In the genomic region with DNA sequence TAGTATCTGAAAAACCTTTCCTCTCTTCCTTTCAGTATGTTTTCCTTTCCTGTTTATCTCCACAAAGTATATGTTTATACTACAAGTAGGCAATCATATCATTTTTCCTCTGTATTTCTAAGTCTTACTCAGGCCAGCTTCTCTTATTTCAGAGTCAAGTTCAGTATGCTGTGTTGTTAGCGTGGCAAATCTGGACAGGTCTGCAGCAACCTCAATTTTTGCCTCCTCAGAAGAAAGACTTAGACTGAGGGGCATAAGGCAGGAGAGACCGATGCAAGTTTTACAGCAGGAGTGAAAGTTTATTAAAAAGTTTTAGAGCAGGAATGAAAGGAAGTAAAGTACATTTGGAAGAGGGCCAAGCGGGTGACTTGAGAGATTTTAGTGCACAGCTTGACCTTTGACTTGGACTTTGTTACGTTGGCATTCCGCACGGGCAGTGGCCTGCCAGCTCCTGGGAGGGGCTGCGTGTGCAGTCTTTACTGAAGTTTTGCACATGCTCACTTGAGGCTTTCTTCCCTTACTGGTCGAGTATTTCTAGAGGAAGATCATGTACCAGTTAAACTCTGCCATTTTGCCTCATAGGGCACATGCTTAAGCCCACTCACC, we compare ENCODE assay signal across 17 cellular contexts.
A peak's percentile ranks its signal among the peaks of the same experiment; 100 is the strongest.
DNase-seq lines count a peak whose midpoint lies in the region; ATAC-seq and TF ChIP-seq lines count a peak whose summit lies in the region.
"Had no signal": no experiment of that assay in that cellular context is flagged by ENCODE, and none has a peak within 500 bp of the region (broad histone marks: within the 10 kb centered on the region; RNA-seq: fewer than 3 reads in every experiment).

No MANE protein-coding gene starts in this region.

- no peak for TF ChIP-seq CTCF in esophagus muscularis mucosa (IDR thresholded peaks at IDR 0.05)
- TF ChIP-seq CTCF in right lobe of liver (IDR thresholded peaks at IDR 0.05): no peak
- no peak for TF ChIP-seq CTCF in transverse colon (IDR thresholded peaks at IDR 0.05)

- intact Hi-C loops in esophagus muscularis mucosa (cut with DNase I): no loop called here
- intact Hi-C loops in right lobe of liver (cut with DNase I): no loop called here
- intact Hi-C loops in transverse colon (cut with DNase I; ENCODE audit: low total_unique reads): no loop called here

- TF ChIP-seq POLR2A in esophagus muscularis mucosa (IDR thresholded peaks at IDR 0.05; ENCODE audit: low read depth) (no peak), right lobe of liver (IDR thresholded peaks at IDR 0.05) (no peak), transverse colon (IDR thresholded peaks at IDR 0.05) (no peak)

- 86% methylated on average over 8 of the region's 8 CpGs for WGBS in esophagus muscularis mucosa
- 16% methylated on average over 8 of the region's 8 CpGs for WGBS in right lobe of liver (ENCODE audit: insufficient coverage, low coverage, low lambda C conversion rate, missing lambda C conversion rate)
- WGBS in transverse colon (ENCODE audit: low coverage in 1 of 2), 2 donors: 49 to 56% methylated on average over 3 to 8 of the region's 8 CpGs

- H3K4me3 ChIP-seq in esophagus muscularis mucosa (no peak overlapping the region), right lobe of liver (no peak overlapping the region), transverse colon (no peak overlapping the region)
- H3K4me3 ChIP-seq: A549, GM23248, K562 had no signal

- no peaks in the 10 kb centered on the region for H3K4me1 ChIP-seq in esophagus muscularis mucosa
- peaks cover 0 to 6% (median 3%) of the 10 kb centered on the region in 4 donors for H3K4me1 ChIP-seq in right lobe of liver
- no peaks in the 10 kb centered on the region for H3K4me1 ChIP-seq in transverse colon
- H3K4me1 ChIP-seq: A549, Caco-2 had no signal

- H3K27me3 ChIP-seq in esophagus muscularis mucosa: no peaks in the 10 kb centered on the region
- H3K27me3 ChIP-seq in right lobe of liver: no peaks in the 10 kb centered on the region
- no peaks in the 10 kb centered on the region for H3K27me3 ChIP-seq in transverse colon

- H3K36me3 ChIP-seq in esophagus muscularis mucosa (no peaks in the 10 kb centered on the region), right lobe of liver (no peaks in the 10 kb centered on the region), transverse colon (no peaks in the 10 kb centered on the region)

- peak; percentile 98 to 100 (median 98) for ATAC-seq in right lobe of liver
- ATAC-seq: A549, HCT116, K562 had no signal

- DNase-seq in HCEC 1CT (peak; percentile 8), LoVo (ENCODE audit: low spot score) (peak; percentile 54), esophagus muscularis mucosa (ENCODE audit: extremely low spot score) (peak; percentile 50), right lobe of liver (peak; percentile 65 to 84 (median 74)), T-helper 2 cell (no peak), HUDEP-2 (lab: John Stamatoyannopoulos, UW; ENCODE audit: unreplicated experiment in 76 of 76) (no peak), transverse colon (no peak)
- DNase-seq in stimulated activated naive CD4-positive, alpha-beta T cell (lab: John Stamatoyannopoulos, UW): no peak
- DNase-seq: AML-193; Caco-2; CD4-positive, alpha-beta T cell; GM23248 had no signal

- H3K9me3 ChIP-seq in esophagus muscularis mucosa (peaks cover 0 to 12% (median 6%) of the 10 kb centered on the region in 4 donors), right lobe of liver (no peaks in the 10 kb centered on the region), transverse colon (no peaks in the 10 kb centered on the region)
- H3K9me3 ChIP-seq: A549 had no signal

- H3K27ac ChIP-seq in esophagus muscularis mucosa (replicated peaks in 1 of 4): no peak overlapping the region
- peak overlapping the region in 1 of 3 donors; percentile 29 for H3K27ac ChIP-seq in right lobe of liver
- H3K27ac ChIP-seq in transverse colon: no peak overlapping the region
- H3K27ac ChIP-seq: 22Rv1, A549, C4-2B, GM23248 had no signal

- TF ChIP-seq EP300 in esophagus muscularis mucosa (IDR thresholded peaks at IDR 0.05) (no peak), transverse colon (IDR thresholded peaks at IDR 0.05; ENCODE audit: low read depth) (no peak)

- in situ Hi-C loops in transverse colon (cut with MboI; ENCODE audit: low pct_ligation_motif_present in 1 of 4, low pct_unique_long_range_greater_than_20kb in 1 of 4, low sequenced_read_pairs in 3 of 4): no loop called here

Comparison
In these comparisons a context has a peak if more than half of its experiments do, and no peak if none do; other contexts are left out.
1. DNase-seq: peak in HCEC 1CT (single experiment), LoVo (single experiment), esophagus muscularis mucosa (single experiment) and right lobe of liver (3 of 3); none in T-helper 2 cell (0 of 5), HUDEP-2 (0 of 76), stimulated activated naive CD4-positive, alpha-beta T cell (0 of 6) and transverse colon (single experiment).